In genomic region chr17:21690811-21691210, GRCh38 we compare ENCODE assay signal across 6 cellular contexts. TPM values are rescaled to one million over a fixed set of nuclear protein-coding genes. Genes with fewer than 3 reads are reported as not detected.
"Had no signal": no experiment of that assay in that cellular context is flagged by ENCODE, and none has a peak within 500 bp of the region (broad histone marks: within the 10 kb centered on the region; RNA-seq: fewer than 3 reads in every experiment).

No MANE protein-coding gene starts in this region.

RNA-seq across cellular contexts. Expression of gene KCNJ18, which starts 1.5 kb away (rescaled TPM):
- total RNA-seq: HepG2, HT-29, HT1080, IMR-90, K562 had no signal
- polyA plus RNA-seq: HepG2, IgD-negative memory B cell, IMR-90, K562 had no signal
